ENCODE assay signal across 6 cellular contexts in genomic region chr22:39666495-39666894, GRCh38.
"Had no signal": no experiment of that assay in that cellular context is flagged by ENCODE, and none has a peak within 500 bp of the region (broad histone marks: within the 10 kb centered on the region; RNA-seq: fewer than 3 reads in every experiment).

No MANE protein-coding gene starts in this region.

- H3K4me3 ChIP-seq: GM23338, K562 had no signal

- H2AFZ ChIP-seq: GM23338 had no signal

- DNase-seq: H9, HCEC 1CT, IMR-90, KG1 had no signal

- H3K4me2 ChIP-seq: GM23338 had no signal
